Comparison of ENCODE assay signal across 9 cellular contexts in genomic region chr1:212070720-212071302, GRCh38. TPM values are rescaled to one million over a fixed set of nuclear protein-coding genes. Genes with fewer than 3 reads are reported as not detected.
A peak's percentile ranks its signal among the peaks of the same experiment; 100 is the strongest.
DNase-seq lines count a peak whose midpoint lies in the region; ATAC-seq and TF ChIP-seq lines count a peak whose summit lies in the region.
"Had no signal": no experiment of that assay in that cellular context is flagged by ENCODE, and none has a peak within 500 bp of the region (broad histone marks: within the 10 kb centered on the region; RNA-seq: fewer than 3 reads in every experiment).

No MANE protein-coding gene starts in this region.

- peaks cover 73% of the 10 kb centered on the region for H3K36me3 Mint-ChIP-seq in WTC11

- no peak overlapping the region for H3K4me3 Mint-ChIP-seq in WTC11

- H3K27ac Mint-ChIP-seq in WTC11, result peak overlapping the region; percentile 57; the same call in 1 of the 2 replicates

- intact Hi-C loops in heart left ventricle (cut with DNase I), result loop anchor here (1.0 to 10.0 kb wide), 19 partner anchors 94 to 386 kb away; partner anchors contain the start of gene PPP2R5A (in 1 of the 10)

- H3K4me3 ChIP-seq in heart left ventricle, result no peak overlapping the region
- H3K4me3 ChIP-seq in retinal pigment epithelial cell (ENCODE audit: low read length), result no peak overlapping the region
- H3K4me3 ChIP-seq: SJSA1 had no signal

- CTCF ChIA-PET in WTC11 (lab: Charles Lee), result interaction anchor here (0.6 to 2.8 kb wide), 20 partner anchors 15 to 387 kb away, joined by 3 to 42 read pairs (median 4); partner anchors contain the start of genes DTL and INTS7

- no peak for TF ChIP-seq POLR2A in heart left ventricle (IDR thresholded peaks at IDR 0.05)

- peak overlapping the region in 2 of 12 donors; percentile 2 to 33 for H3K27ac ChIP-seq in heart left ventricle
- H3K27ac ChIP-seq: SJSA1 had no signal

- DNase-seq in DMS53 (lab: John Stamatoyannopoulos, UW), result peak; percentile 73
- peak; percentile 33 for DNase-seq in KG1 (lab: John Stamatoyannopoulos, UW)
- no peak for DNase-seq in WTC11 (ENCODE audit: low spot score)
- no peak for DNase-seq in heart left ventricle
- no peak for DNase-seq in retinal pigment epithelial cell (ENCODE audit: low read depth)

- no peaks in the 10 kb centered on the region for H3K9me3 ChIP-seq in heart left ventricle
- H3K9me3 ChIP-seq: SJSA1 had no signal

- H3K36me3 ChIP-seq in heart left ventricle, result no peaks in the 10 kb centered on the region

- peaks cover 0 to 12% (median 0%) of the 10 kb centered on the region in 12 donors for H3K4me1 ChIP-seq in heart left ventricle
- H3K4me1 ChIP-seq: SJSA1 had no signal

- POLR2A ChIA-PET in WTC11 (lab: Charles Lee), result no interaction called here

- H3K27me3 ChIP-seq in heart left ventricle, result no peaks in the 10 kb centered on the region
- H3K27me3 ChIP-seq: SJSA1 had no signal

- no peaks in the 10 kb centered on the region for H3K27me3 Mint-ChIP-seq in WTC11 (ENCODE audit: low read depth)

- no peaks in the 10 kb centered on the region for H3K9me3 Mint-ChIP-seq in WTC11

- peak; percentile 24; the same call in 1 of the 2 replicates for ATAC-seq in WTC11
- ATAC-seq in heart left ventricle, result peak in 3 of 4 donors; percentile 48 to 61 (median 57)
- no peak for ATAC-seq in HG03342 (IDR thresholded peaks at IDR 0.05; ENCODE audit: unreplicated experiment)
- no peak for ATAC-seq in HG03159 (IDR thresholded peaks at IDR 0.05; ENCODE audit: unreplicated experiment)
- no peak for ATAC-seq in HG02642 (IDR thresholded peaks at IDR 0.05; ENCODE audit: poor library complexity, unreplicated experiment)

- no peaks in the 10 kb centered on the region for H3K4me1 Mint-ChIP-seq in WTC11

- TF ChIP-seq CTCF in WTC11 (IDR thresholded peaks at IDR 0.05) (no peak), heart left ventricle (IDR thresholded peaks at IDR 0.05) (peak; percentile 69 to 89 (median 80)), retinal pigment epithelial cell (conservative IDR thresholded peaks at IDR 0.05; ENCODE audit: low read depth, low read length) (peak; percentile 74)

TF ChIP-seq in WTC11, 78 proteins besides CTCF, POLR2A, EP300 and RAD21:
- TF ChIP-seq TP53 (CRISPR knock-in tag; IDR thresholded peaks at IDR 0.05) (no peak), NR3C1 (CRISPR knock-in tag; conservative IDR thresholded peaks at IDR 0.05; ENCODE audit: low read depth) (no peak), SP1 (CRISPR knock-in tag; conservative IDR thresholded peaks at IDR 0.05) (no peak), E2F1 (CRISPR knock-in tag; IDR thresholded peaks at IDR 0.05) (no peak), MXD4 (CRISPR knock-in tag; IDR thresholded peaks at IDR 0.05; ENCODE audit: borderline replicate concordance) (no peak), ATF3 (CRISPR knock-in tag; conservative IDR thresholded peaks at IDR 0.05) (no peak), GABPB1 (CRISPR knock-in tag; IDR thresholded peaks at IDR 0.05) (no peak), ATF2 (CRISPR knock-in tag; IDR thresholded peaks at IDR 0.05; ENCODE audit: borderline replicate concordance, low read depth) (no peak), ZNF423 (CRISPR knock-in tag; IDR thresholded peaks at IDR 0.05) (no peak), ZNF317 (CRISPR knock-in tag; IDR thresholded peaks at IDR 0.05; ENCODE audit: borderline replicate concordance, low read depth) (no peak), RELA (CRISPR knock-in tag; IDR thresholded peaks at IDR 0.05; ENCODE audit: borderline replicate concordance) (no peak), HMGXB4 (CRISPR knock-in tag; IDR thresholded peaks at IDR 0.05) (no peak)
TF ChIP-seq in WTC11: peak in this region for 0.

RNA-seq across cellular contexts. Expression of gene DTL, which starts 35.3 kb away (rescaled TPM):
- total RNA-seq in WTC11 (2021), result 38.8 to 52.3 TPM (median 43.0 TPM) in 3 replicates
- 1 to 10 TPM in 1 of 9 donors, under 1 TPM in 7, not detected in 1; 0.20 to 6.2 (median 0.47) TPM for total RNA-seq in heart left ventricle
- under 1 TPM; 0.08 to 0.43 TPM for polyA plus RNA-seq in heart left ventricle

RNA-seq across cellular contexts. Expression of gene INTS7, which starts 35.5 kb away (rescaled TPM):
- total RNA-seq in WTC11 (2021) (16.3 to 17.3 TPM (median 17.2 TPM) in 3 replicates), heart left ventricle (10 to 100 TPM in 4 of 9 donors, 1 to 10 TPM in 5; 5.8 to 12.9 (median 9.5) TPM)
- 1 to 10 TPM; 3.6 to 9.1 TPM for polyA plus RNA-seq in heart left ventricle

Comparison
In these comparisons a context has a peak if more than half of its experiments do, and no peak if none do; other contexts are left out.
1. DNase-seq: peak in DMS53 (single experiment) and KG1 (single experiment); none in WTC11 (single experiment), heart left ventricle (0 of 5) and retinal pigment epithelial cell (single experiment).
2. ATAC-seq: peak in WTC11 (single experiment) and heart left ventricle (3 of 4); none in HG03342 (single experiment), HG03159 (single experiment) and HG02642 (single experiment).